11 cellular contexts compared by ENCODE assay signal in the genomic region with DNA sequence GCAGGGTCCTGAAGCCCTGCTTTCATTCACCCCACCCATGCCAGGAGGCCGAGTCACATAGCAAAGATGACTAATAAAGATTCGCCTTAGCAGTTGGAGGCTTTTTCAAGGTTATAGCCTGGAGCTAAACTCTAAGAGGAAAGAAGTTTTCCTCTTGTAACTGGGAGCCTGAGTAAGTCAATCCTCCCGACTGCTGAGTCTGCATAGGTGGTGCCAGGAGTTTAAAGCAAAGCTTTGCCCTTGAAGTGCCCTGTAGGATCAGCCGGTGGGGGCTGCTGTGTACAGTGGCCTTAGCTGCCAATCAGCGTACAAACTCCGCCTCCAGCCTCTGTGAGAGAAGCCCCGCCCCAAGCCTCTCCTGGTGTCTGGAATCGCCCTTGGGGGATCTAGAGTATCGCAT.
DNase-seq lines count a peak whose midpoint lies in the region; ATAC-seq, FAIRE-seq and TF ChIP-seq lines count a peak whose summit lies in the region.
"Had no signal": no experiment of that assay in that cellular context is flagged by ENCODE, and none has a peak within 500 bp of the region (broad histone marks: within the 10 kb centered on the region; RNA-seq: fewer than 3 reads in every experiment).

No MANE protein-coding gene starts in this region.

- no peak for FAIRE-seq in GM12892 (lab: Jason Lieb, UNC)

- no peak overlapping the region for H3K4me3 Mint-ChIP-seq in activated naive CD8-positive, alpha-beta T cell treated with anti-CD3 and anti-CD28 coated beads for 36 hours
- H3K4me3 Mint-ChIP-seq: type B pancreatic cell had no signal

- peaks cover 40% of the 10 kb centered on the region for H3K27me3 Mint-ChIP-seq in activated naive CD8-positive, alpha-beta T cell treated with anti-CD3 and anti-CD28 coated beads for 36 hours

- H3K27ac ChIP-seq in RWPE2 (ENCODE audit: poor library complexity, severe bottlenecking) (no peak overlapping the region), foreskin keratinocyte (no peak overlapping the region)

- no peak for TF ChIP-seq POLR2A in GM12892 (IDR thresholded peaks at IDR 0.05; ENCODE audit: low read depth, low read length)

- TF ChIP-seq CTCF in RWPE2 (IDR thresholded peaks at IDR 0.05; ENCODE audit: poor library complexity, severe bottlenecking) (no peak), foreskin keratinocyte (conservative IDR thresholded peaks at IDR 0.05) (no peak), retinal pigment epithelial cell (conservative IDR thresholded peaks at IDR 0.05; ENCODE audit: low read depth, low read length) (no peak)

- H3K36me3 Mint-ChIP-seq in activated naive CD8-positive, alpha-beta T cell treated with anti-CD3 and anti-CD28 coated beads for 36 hours: no peaks in the 10 kb centered on the region
- H3K36me3 Mint-ChIP-seq: type B pancreatic cell had no signal

- no peaks in the 10 kb centered on the region for H3K9me3 Mint-ChIP-seq in activated naive CD8-positive, alpha-beta T cell treated with anti-CD3 and anti-CD28 coated beads for 36 hours
- H3K9me3 Mint-ChIP-seq: type B pancreatic cell had no signal

- no peaks in the 10 kb centered on the region for H3K36me3 ChIP-seq in RWPE2 (ENCODE audit: low read depth)

- peak; percentile 89 for ATAC-seq in RWPE2 (ENCODE audit: low read depth)
- ATAC-seq in foreskin keratinocyte: peak; percentile 95
- no peak for ATAC-seq in left lobe of liver

- peak in 2 of 3 experiments; percentile 19 to 38 for DNase-seq in NCI-H1417 (lab: John Stamatoyannopoulos, UW)
- no peak for DNase-seq in NCI-H1417 treated with DMSO at 0.1 percent for 48 hours (lab: John Stamatoyannopoulos, UW)
- DNase-seq in RWPE2 (ENCODE audit: low spot score): peak; percentile 60
- peak; percentile 51 to 83 for DNase-seq in foreskin keratinocyte
- DNase-seq in retinal pigment epithelial cell (ENCODE audit: low read depth): peak; percentile 73
- DNase-seq in left lobe of liver (ENCODE audit: low spot score): no peak
- DNase-seq in activated naive CD8-positive, alpha-beta T cell treated with anti-CD3 and anti-CD28 coated beads for 36 hours: no peak
- DNase-seq in GM12892 (ENCODE audit: insufficient read length): no peak
- DNase-seq: effector memory CD4-positive, alpha-beta T cell; NCI-H2107 had no signal

- H3K27ac Mint-ChIP-seq in activated naive CD8-positive, alpha-beta T cell treated with anti-CD3 and anti-CD28 coated beads for 36 hours: no peak overlapping the region
- H3K27ac Mint-ChIP-seq: type B pancreatic cell had no signal

- H3K4me3 ChIP-seq in RWPE2 (ENCODE audit: severe bottlenecking) (no peak overlapping the region), retinal pigment epithelial cell (ENCODE audit: low read length) (peak overlapping the region; percentile 50)

- no peaks in the 10 kb centered on the region for H3K27me3 ChIP-seq in RWPE2 (ENCODE audit: insufficient read depth, poor library complexity, severe bottlenecking)
- H3K27me3 ChIP-seq in foreskin keratinocyte: peaks cover 14% of the 10 kb centered on the region

- H3K4me1 ChIP-seq in RWPE2 (ENCODE audit: insufficient read depth, poor library complexity, severe bottlenecking) (no peaks in the 10 kb centered on the region), foreskin keratinocyte (peaks cover 4% of the 10 kb centered on the region)

- no peaks in the 10 kb centered on the region for H3K9me3 ChIP-seq in RWPE2 (ENCODE audit: severe bottlenecking)

- H3K4me1 Mint-ChIP-seq in activated naive CD8-positive, alpha-beta T cell treated with anti-CD3 and anti-CD28 coated beads for 36 hours: no peaks in the 10 kb centered on the region

Comparison
In these comparisons a context has a peak if more than half of its experiments do, and no peak if none do; other contexts are left out.
1. DNase-seq: peak in NCI-H1417 (2 of 3), RWPE2 (single experiment), foreskin keratinocyte (2 of 2) and retinal pigment epithelial cell (single experiment); none in NCI-H1417 treated with DMSO at 0.1 percent for 48 hours (single experiment), left lobe of liver (single experiment), activated naive CD8-positive, alpha-beta T cell treated with anti-CD3 and anti-CD28 coated beads for 36 hours (single experiment) and GM12892 (single experiment).